In the genomic region with DNA sequence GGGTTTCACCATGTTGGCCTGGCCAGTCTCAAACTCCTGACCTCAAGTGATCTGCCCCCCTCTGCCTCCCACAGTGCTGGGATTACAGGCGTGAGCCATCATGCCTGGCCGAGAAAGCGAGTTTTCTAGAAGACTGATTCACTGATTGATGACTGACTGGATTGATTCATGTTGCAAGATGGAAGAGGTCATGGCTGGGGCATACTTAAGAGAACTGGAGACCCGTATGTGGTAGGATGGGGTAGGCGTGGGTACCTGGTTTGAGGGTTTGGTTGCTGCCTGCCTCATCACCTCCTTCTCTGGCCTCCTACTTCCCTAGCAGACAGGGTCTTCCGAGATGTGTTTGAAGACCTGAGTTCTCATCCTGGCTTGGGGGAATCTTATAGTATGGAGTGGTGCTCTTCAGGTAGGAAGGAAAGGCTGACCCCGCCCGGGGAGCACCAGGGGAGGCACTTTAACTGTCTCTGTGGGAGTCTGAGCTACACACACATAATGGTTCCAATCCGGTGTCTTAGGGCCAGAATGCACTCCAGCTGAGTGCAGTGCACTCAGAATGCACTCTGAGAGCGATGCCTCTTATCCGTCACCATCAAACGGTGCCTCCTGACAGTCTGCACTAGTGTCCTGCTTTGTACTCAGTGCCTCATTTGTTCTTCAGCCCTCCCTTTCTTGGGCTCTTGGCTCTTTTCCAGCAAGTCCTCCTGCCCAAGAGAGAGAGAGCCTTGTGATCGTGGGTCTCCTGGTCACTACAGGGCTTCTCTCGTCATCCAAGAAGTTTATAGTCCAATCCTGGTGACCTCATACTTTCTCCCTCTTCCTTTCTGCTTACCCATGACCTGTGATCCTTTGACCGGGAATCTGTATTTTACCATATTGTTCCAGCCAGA, we compare ENCODE assay signal across 8 cellular contexts. TPM values are rescaled to one million over a fixed set of nuclear protein-coding genes. Genes with fewer than 3 reads are reported as not detected.
DNase-seq lines count a peak whose midpoint lies in the region; ATAC-seq and FAIRE-seq lines count a peak whose summit lies in the region.

No MANE protein-coding gene starts in this region.

- FAIRE-seq in frontal cortex (lab: Jason Lieb, UNC): no peak

- DNase-seq in HT-29 (ENCODE audit: low spot score) (peak; percentile 33), T-helper 22 cell (ENCODE audit: low read depth) (peak; percentile 29), globus pallidus (ENCODE audit: low spot score) (peak; percentile 76), renal cortical epithelial cell (ENCODE audit: low read depth) (peak; percentile 83), frontal cortex (ENCODE audit: low spot score in 2 of 2) (no peak), HK-2 (ENCODE audit: unreplicated experiment) (no peak)

- no peak for ATAC-seq in GM19467 (IDR thresholded peaks at IDR 0.05; ENCODE audit: unreplicated experiment)
- ATAC-seq in GM21528 (IDR thresholded peaks at IDR 0.05; ENCODE audit: low FRiP score, unreplicated experiment): no peak

RNA-seq across cellular contexts. Expression of gene PLEKHG3, which starts 19.7 kb away (rescaled TPM):
- 59.2 and 62.9 TPM in 2 replicates for total RNA-seq in HT-29 (2014; rRNA removed; shearing (Covaris generic))
- total RNA-seq in renal cortical epithelial cell (68.9 and 119 TPM in 2 replicates), frontal cortex (7.3 TPM)

Comparison
In these comparisons a context has a peak if more than half of its experiments do, and no peak if none do; other contexts are left out.
1. DNase-seq: peak in HT-29 (single experiment), T-helper 22 cell (single experiment), globus pallidus (single experiment) and renal cortical epithelial cell (single experiment); none in frontal cortex (0 of 2) and HK-2 (single experiment).